Comparison of ENCODE assay signal across 12 cellular contexts in the genomic region with DNA sequence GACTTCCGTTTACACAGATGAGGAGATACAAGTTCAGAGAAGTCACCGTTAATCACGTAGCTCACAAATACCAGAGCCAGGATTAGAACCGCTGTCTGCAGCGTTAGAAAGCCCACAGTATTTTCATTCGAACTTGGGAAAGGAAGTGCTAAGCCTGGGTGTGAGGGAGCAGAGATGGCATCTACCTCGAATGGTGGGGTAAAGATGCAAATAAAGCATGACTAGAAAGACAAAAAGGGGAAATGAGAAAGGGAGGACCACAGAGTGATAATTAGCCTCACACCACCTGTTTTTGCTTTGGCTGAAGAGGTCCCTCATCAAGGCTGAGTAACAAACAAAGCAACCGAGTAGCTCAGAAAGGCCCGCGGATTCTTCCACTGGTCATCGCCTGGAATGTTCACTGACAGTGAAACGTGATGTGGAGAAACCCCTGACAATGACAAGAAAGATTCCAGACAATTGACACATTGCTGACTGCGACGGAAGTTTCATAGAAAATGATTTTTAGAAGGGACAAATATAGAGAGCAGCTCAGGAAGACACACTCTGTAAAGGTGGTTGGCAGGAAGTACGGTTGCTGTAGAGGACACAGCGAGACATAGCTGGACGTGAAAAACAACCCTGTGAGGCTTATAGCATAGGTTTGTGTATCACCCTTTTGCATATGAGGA. TPM values are rescaled to one million over a fixed set of nuclear protein-coding genes. Genes with fewer than 3 reads are reported as not detected.
DNase-seq lines count a peak whose midpoint lies in the region; ATAC-seq and TF ChIP-seq lines count a peak whose summit lies in the region.
"Had no signal": no experiment of that assay in that cellular context is flagged by ENCODE, and none has a peak within 500 bp of the region (broad histone marks: within the 10 kb centered on the region; RNA-seq: fewer than 3 reads in every experiment).

No MANE protein-coding gene starts in this region.

- no peaks in the 10 kb centered on the region for H3K4me1 Mint-ChIP-seq in activated CD4-positive, alpha-beta memory T cell treated with anti-CD3 and anti-CD28 coated beads, Interleukin-2, amount 10 ng/mL, durations not matched to agents 7 days and 5 days

- H3K4me1 ChIP-seq in foreskin keratinocyte: no peaks in the 10 kb centered on the region
- H3K4me1 ChIP-seq: parathyroid adenoma had no signal

- no peak for TF ChIP-seq CTCF in foreskin keratinocyte (conservative IDR thresholded peaks at IDR 0.05)

- H3K36me3 Mint-ChIP-seq in activated CD4-positive, alpha-beta memory T cell treated with anti-CD3 and anti-CD28 coated beads, Interleukin-2, amount 10 ng/mL, durations not matched to agents 7 days and 5 days (ENCODE audit: low read depth): no peaks in the 10 kb centered on the region
- no peaks in the 10 kb centered on the region for H3K36me3 Mint-ChIP-seq in activated naive CD4-positive, alpha-beta T cell treated with anti-CD3 and anti-CD28 coated beads, Interleukin-2, amount 50 U/mL, for 72 hours

- POLR2A ChIA-PET in activated CD4-positive, alpha-beta memory T cell treated with anti-CD3 and anti-CD28 coated beads, Interleukin-2, amount 10 ng/mL, durations not matched to agents 7 days and 5 days (lab: Charles Lee): no interaction called here

- H3K4me3 Mint-ChIP-seq in activated CD4-positive, alpha-beta memory T cell treated with anti-CD3 and anti-CD28 coated beads, Interleukin-2, amount 10 ng/mL, durations not matched to agents 7 days and 5 days: no peak overlapping the region

- H3K27me3 ChIP-seq in foreskin keratinocyte: no peaks in the 10 kb centered on the region
- H3K27me3 ChIP-seq: gastroesophageal sphincter had no signal

- peaks cover 35% of the 10 kb centered on the region for H3K27me3 Mint-ChIP-seq in activated CD4-positive, alpha-beta memory T cell treated with anti-CD3 and anti-CD28 coated beads, Interleukin-2, amount 10 ng/mL, durations not matched to agents 7 days and 5 days

- H3K27ac Mint-ChIP-seq in activated CD4-positive, alpha-beta memory T cell treated with anti-CD3 and anti-CD28 coated beads, Interleukin-2, amount 10 ng/mL, durations not matched to agents 7 days and 5 days: no peak overlapping the region
- H3K27ac Mint-ChIP-seq in activated naive CD4-positive, alpha-beta T cell treated with anti-CD3 and anti-CD28 coated beads, Interleukin-2, amount 50 U/mL, for 72 hours: no peak overlapping the region

- no peak overlapping the region for H3K27ac ChIP-seq in foreskin keratinocyte
- H3K27ac ChIP-seq: gastroesophageal sphincter, parathyroid adenoma had no signal

- DNase-seq in KG1 (lab: John Stamatoyannopoulos, UW) (peak; percentile 37), myocyte (ENCODE audit: low read depth) (peak; percentile 69), foreskin keratinocyte (no peak), cerebellum (ENCODE audit: low spot score) (no peak)
- no peak for DNase-seq in activated CD4-positive, alpha-beta memory T cell treated with anti-CD3 and anti-CD28 coated beads, Interleukin-2, amount 10 ng/mL, durations not matched to agents 7 days and 5 days
- DNase-seq in activated naive CD4-positive, alpha-beta T cell treated with anti-CD3 and anti-CD28 coated beads, Interleukin-2, amount 50 U/mL, for 72 hours (ENCODE audit: low spot score in 2 of 2): no peak
- DNase-seq: activated naive CD4-positive, alpha-beta T cell treated with anti-CD3 and anti-CD28 coated beads, Interleukin-2, amount 50 U/mL, for 16 hours had no signal

- no peaks in the 10 kb centered on the region for H3K9me3 Mint-ChIP-seq in activated CD4-positive, alpha-beta memory T cell treated with anti-CD3 and anti-CD28 coated beads, Interleukin-2, amount 10 ng/mL, durations not matched to agents 7 days and 5 days
- H3K9me3 Mint-ChIP-seq in activated naive CD4-positive, alpha-beta T cell treated with anti-CD3 and anti-CD28 coated beads, Interleukin-2, amount 50 U/mL, for 72 hours: no peaks in the 10 kb centered on the region

- CTCF ChIA-PET in activated CD4-positive, alpha-beta memory T cell treated with anti-CD3 and anti-CD28 coated beads, Interleukin-2, amount 10 ng/mL, durations not matched to agents 7 days and 5 days (lab: Charles Lee): no interaction called here

- ATAC-seq in GM18907 (IDR thresholded peaks at IDR 0.05; ENCODE audit: unreplicated experiment) (peak; percentile 86), HG02623 (IDR thresholded peaks at IDR 0.05; ENCODE audit: unreplicated experiment) (peak; percentile 83), foreskin keratinocyte (no peak)
- no peak for ATAC-seq in activated naive CD4-positive, alpha-beta T cell treated with anti-CD3 and anti-CD28 coated beads, Interleukin-2, amount 50 U/mL, for 72 hours
- ATAC-seq: gastroesophageal sphincter, Right ventricle myocardium inferior had no signal

RNA-seq across cellular contexts. Expression of gene BHLHE41, which starts 31.5 kb away (rescaled TPM):
- total RNA-seq in myocyte (5.9 and 6.3 TPM in 2 replicates), foreskin keratinocyte (0.03 and 0.14 TPM in 2 replicates), cerebellum (6.6 TPM)
- 14.5 TPM for polyA plus RNA-seq in myocyte (2012)
- total RNA-seq in activated CD4-positive, alpha-beta memory T cell treated with anti-CD3 and anti-CD28 coated beads, Interleukin-2, amount 10 ng/mL, durations not matched to agents 7 days and 5 days: not detected
- 0.07 and 0.11 TPM in 2 replicates for polyA plus RNA-seq in foreskin keratinocyte
- not detected for total RNA-seq in activated naive CD4-positive, alpha-beta T cell treated with anti-CD3 and anti-CD28 coated beads, Interleukin-2, amount 50 U/mL, for 72 hours

RNA-seq across cellular contexts. Expression of gene SSPN, which starts 39.0 kb away (rescaled TPM):
- total RNA-seq in myocyte (79.5 and 120 TPM in 2 replicates), foreskin keratinocyte (0.49 and 0.51 TPM in 2 replicates), cerebellum (7.3 TPM)
- 48.8 TPM for polyA plus RNA-seq in myocyte (2012)
- not detected for total RNA-seq in activated CD4-positive, alpha-beta memory T cell treated with anti-CD3 and anti-CD28 coated beads, Interleukin-2, amount 10 ng/mL, durations not matched to agents 7 days and 5 days
- 0.21 and 0.24 TPM in 2 replicates for polyA plus RNA-seq in foreskin keratinocyte
- total RNA-seq in activated naive CD4-positive, alpha-beta T cell treated with anti-CD3 and anti-CD28 coated beads, Interleukin-2, amount 50 U/mL, for 72 hours: not detected

Comparison
In these comparisons a context has a peak if more than half of its experiments do, and no peak if none do; other contexts are left out.
1. ATAC-seq: peak in GM18907 (single experiment) and HG02623 (single experiment); none in foreskin keratinocyte (single experiment) and activated naive CD4-positive, alpha-beta T cell treated with anti-CD3 and anti-CD28 coated beads, Interleukin-2, amount 50 U/mL, for 72 hours (0 of 2).
2. DNase-seq: peak in KG1 (single experiment) and myocyte (single experiment); none in activated CD4-positive, alpha-beta memory T cell treated with anti-CD3 and anti-CD28 coated beads, Interleukin-2, amount 10 ng/mL, durations not matched to agents 7 days and 5 days (single experiment), foreskin keratinocyte (0 of 2), activated naive CD4-positive, alpha-beta T cell treated with anti-CD3 and anti-CD28 coated beads, Interleukin-2, amount 50 U/mL, for 72 hours (0 of 2) and cerebellum (single experiment).